Comparison of ENCODE assay signal across 2 cellular contexts in genomic region chr6:125588268-125588667, GRCh38.
TF ChIP-seq lines count a peak whose summit lies in the region.

No MANE protein-coding gene starts in this region.

TF ChIP-seq in HepG2, 621 proteins besides CTCF, POLR2A, EP300 and RAD21:
- no peak for TF ChIP-seq JDP2 (CRISPR knock-in tag; IDR thresholded peaks at IDR 0.05; ENCODE audit: borderline replicate concordance)
- TF ChIP-seq ONECUT2 (CRISPR knock-in tag; IDR thresholded peaks at IDR 0.05): no peak
- TF ChIP-seq ZMYM3 (CRISPR knock-in tag; IDR thresholded peaks at IDR 0.05): no peak
- TF ChIP-seq, protein P1, sequence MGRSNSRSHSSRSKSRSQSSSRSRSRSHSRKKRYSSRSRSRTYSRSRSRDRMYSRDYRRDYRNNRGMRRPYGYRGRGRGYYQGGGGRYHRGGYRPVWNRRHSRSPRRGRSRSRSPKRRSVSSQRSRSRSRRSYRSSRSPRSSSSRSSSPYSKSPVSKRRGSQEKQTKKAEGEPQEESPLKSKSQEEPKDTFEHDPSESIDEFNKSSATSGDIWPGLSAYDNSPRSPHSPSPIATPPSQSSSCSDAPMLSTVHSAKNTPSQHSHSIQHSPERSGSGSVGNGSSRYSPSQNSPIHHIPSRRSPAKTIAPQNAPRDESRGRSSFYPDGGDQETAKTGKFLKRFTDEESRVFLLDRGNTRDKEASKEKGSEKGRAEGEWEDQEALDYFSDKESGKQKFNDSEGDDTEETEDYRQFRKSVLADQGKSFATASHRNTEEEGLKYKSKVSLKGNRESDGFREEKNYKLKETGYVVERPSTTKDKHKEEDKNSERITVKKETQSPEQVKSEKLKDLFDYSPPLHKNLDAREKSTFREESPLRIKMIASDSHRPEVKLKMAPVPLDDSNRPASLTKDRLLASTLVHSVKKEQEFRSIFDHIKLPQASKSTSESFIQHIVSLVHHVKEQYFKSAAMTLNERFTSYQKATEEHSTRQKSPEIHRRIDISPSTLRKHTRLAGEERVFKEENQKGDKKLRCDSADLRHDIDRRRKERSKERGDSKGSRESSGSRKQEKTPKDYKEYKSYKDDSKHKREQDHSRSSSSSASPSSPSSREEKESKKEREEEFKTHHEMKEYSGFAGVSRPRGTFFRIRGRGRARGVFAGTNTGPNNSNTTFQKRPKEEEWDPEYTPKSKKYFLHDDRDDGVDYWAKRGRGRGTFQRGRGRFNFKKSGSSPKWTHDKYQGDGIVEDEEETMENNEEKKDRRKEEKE (IDR thresholded peaks at IDR 0.05): no peak
- no peak for TF ChIP-seq ZNF577 (CRISPR knock-in tag; IDR thresholded peaks at IDR 0.05; ENCODE audit: borderline replicate concordance, low read depth)
- TF ChIP-seq ZNF260 (CRISPR knock-in tag; IDR thresholded peaks at IDR 0.05; ENCODE audit: borderline replicate concordance, low read depth): no peak
- no peak for TF ChIP-seq ZC3H4 (CRISPR knock-in tag; IDR thresholded peaks at IDR 0.05; ENCODE audit: borderline replicate concordance)
- no peak for TF ChIP-seq PRDM15 (CRISPR knock-in tag; IDR thresholded peaks at IDR 0.05)
- no peak for TF ChIP-seq KDM4B (CRISPR knock-in tag; IDR thresholded peaks at IDR 0.05)
- TF ChIP-seq, protein P2, sequence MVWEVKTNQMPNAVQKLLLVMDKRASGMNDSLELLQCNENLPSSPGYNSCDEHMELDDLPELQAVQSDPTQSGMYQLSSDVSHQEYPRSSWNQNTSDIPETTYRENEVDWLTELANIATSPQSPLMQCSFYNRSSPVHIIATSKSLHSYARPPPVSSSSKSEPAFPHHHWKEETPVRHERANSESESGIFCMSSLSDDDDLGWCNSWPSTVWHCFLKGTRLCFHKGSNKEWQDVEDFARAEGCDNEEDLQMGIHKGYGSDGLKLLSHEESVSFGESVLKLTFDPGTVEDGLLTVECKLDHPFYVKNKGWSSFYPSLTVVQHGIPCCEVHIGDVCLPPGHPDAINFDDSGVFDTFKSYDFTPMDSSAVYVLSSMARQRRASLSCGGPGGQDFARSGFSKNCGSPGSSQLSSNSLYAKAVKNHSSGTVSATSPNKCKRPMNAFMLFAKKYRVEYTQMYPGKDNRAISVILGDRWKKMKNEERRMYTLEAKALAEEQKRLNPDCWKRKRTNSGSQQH (CRISPR knock-in tag; IDR thresholded peaks at IDR 0.05; ENCODE audit: low read depth): no peak
- no peak for TF ChIP-seq ZNF12 (CRISPR knock-in tag; IDR thresholded peaks at IDR 0.05)
TF ChIP-seq in HepG2: peak in this region for 0.

TF ChIP-seq in endothelial cell of umbilical vein, 7 proteins besides CTCF, POLR2A, EP300 and RAD21:
- TF ChIP-seq EZH2 (IDR thresholded peaks at IDR 0.05; ENCODE audit: borderline replicate concordance, low read depth, low read length, severe bottlenecking) (no peak), FOS (IDR thresholded peaks at IDR 0.05; ENCODE audit: borderline replicate concordance, insufficient read depth, low read length) (peak; percentile 97), GATA2 (IDR thresholded peaks at IDR 0.05; ENCODE audit: insufficient read depth, insufficient read length, low read depth, low read length) (peak; percentile 98), MYC (IDR thresholded peaks at IDR 0.05; ENCODE audit: low read depth, low read length) (no peak), JUN (IDR thresholded peaks at IDR 0.05; ENCODE audit: borderline replicate concordance, insufficient read depth, insufficient read length, low read depth) (peak; percentile 31), POLR2AphosphoS5 (IDR thresholded peaks at IDR 0.05; ENCODE audit: insufficient read depth, low read depth, low read length) (peak; percentile 99)
- TF ChIP-seq, protein P3, sequence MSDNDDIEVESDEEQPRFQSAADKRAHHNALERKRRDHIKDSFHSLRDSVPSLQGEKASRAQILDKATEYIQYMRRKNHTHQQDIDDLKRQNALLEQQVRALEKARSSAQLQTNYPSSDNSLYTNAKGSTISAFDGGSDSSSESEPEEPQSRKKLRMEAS (IDR thresholded peaks at IDR 0.05; ENCODE audit: insufficient read depth, insufficient read length): no peak
